In the genomic region with DNA sequence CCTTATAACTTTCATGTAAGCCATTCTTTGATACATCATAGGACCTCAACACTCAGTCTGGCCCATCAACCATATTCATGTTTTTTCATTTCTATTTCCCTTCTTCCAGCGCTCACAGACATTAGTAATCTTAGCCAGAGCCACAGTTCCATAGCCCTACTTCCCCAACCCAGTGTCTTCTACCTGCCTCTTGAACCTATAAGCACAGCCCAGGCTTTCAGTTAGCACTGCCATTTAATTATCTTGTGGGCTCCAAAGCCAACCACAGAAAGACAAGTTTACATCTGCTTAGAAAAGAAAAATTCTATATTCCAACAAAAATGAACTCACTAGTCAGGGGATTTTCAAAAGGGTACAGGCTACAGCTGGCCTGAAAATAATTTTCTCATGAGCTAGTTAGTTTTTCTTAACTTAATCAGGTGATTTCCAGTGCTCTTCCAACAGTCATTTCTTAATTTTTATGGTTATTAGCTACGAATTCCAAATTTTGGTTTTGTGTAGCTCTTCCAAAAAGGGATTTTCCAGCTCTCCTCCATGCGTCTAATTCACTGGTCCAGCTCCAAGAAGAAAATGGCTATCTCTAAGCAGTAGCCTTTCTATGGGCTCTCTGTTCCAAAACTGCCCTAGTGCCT, we compare ENCODE assay signal across 22 cellular contexts. TPM values are rescaled to one million over a fixed set of nuclear protein-coding genes. Genes with fewer than 3 reads are reported as not detected.
A peak's percentile ranks its signal among the peaks of the same experiment; 100 is the strongest.
DNase-seq lines count a peak whose midpoint lies in the region; ATAC-seq, FAIRE-seq and TF ChIP-seq lines count a peak whose summit lies in the region.
"Had no signal": no experiment of that assay in that cellular context is flagged by ENCODE, and none has a peak within 500 bp of the region (broad histone marks: within the 10 kb centered on the region; RNA-seq: fewer than 3 reads in every experiment).

No MANE protein-coding gene starts in this region.

- no peak overlapping the region for H3K23ac ChIP-seq in neuronal stem cell (ENCODE audit: low read depth, low read length, poor library complexity)

- POLR2A ChIA-PET in GM12878 (lab: Charles Lee): interaction anchor here (0.6 to 3.4 kb wide), 5 partner anchors 12 to 161 kb away, joined by 3 to 29 read pairs (median 6); partner anchors contain the start of gene CD200

- peak; percentile 24 for FAIRE-seq in GM12892 (lab: Jason Lieb, UNC)
- FAIRE-seq in GM12878 (lab: Jason Lieb, UNC): no peak
- FAIRE-seq: A204.1, G401.6 had no signal

- CTCF ChIA-PET in GM12878 (lab: Yijun Ruan, JAX): interaction anchor here (1.0 to 2.5 kb wide), 6 partner anchors 13 to 109 kb away, joined by 3 to 11 read pairs (median 4); partner anchors contain the start of gene CD200
- CTCF ChIA-PET in activated CD8-positive, alpha-beta memory T cell treated with anti-CD3 and anti-CD28 coated beads, Interleukin-2, amount 10 ng/mL, durations not matched to agents 7 days and 5 days (lab: Charles Lee): interaction anchor here (0.8 to 0.9 kb wide), 2 partner anchors 13 to 90 kb away, joined by 3 read pairs; no protein-coding TSS in a partner anchor

- H3K18ac ChIP-seq in neuronal stem cell (ENCODE audit: low read length): no peak overlapping the region

- H3K9ac ChIP-seq in GM12878 (ENCODE audit: control insufficient read depth, insufficient read depth, low read length): no peak overlapping the region
- no peak overlapping the region for H3K9ac ChIP-seq in neuronal stem cell (ENCODE audit: low read depth, low read length, poor library complexity)

- H3K9me3 ChIP-seq in GM12878 (replicated peaks; ENCODE audit: control insufficient read depth, insufficient read depth, low read length) (peaks cover 2% of the 10 kb centered on the region; the same call in 1 of the 3 replicates), gastroesophageal sphincter (peaks cover 0 to 8% (median 0%) of the 10 kb centered on the region in 3 donors), neuronal stem cell (replicated peaks in 1 of 2; ENCODE audit: control insufficient read depth in 2 of 2, insufficient read depth in 1 of 2, low read depth in 1 of 2, low read length in 2 of 2) (peaks cover 2 to 37% of the 10 kb centered on the region in 2 donors)
- H3K9me3 ChIP-seq: MG63 had no signal

- H3K79me1 ChIP-seq in neuronal stem cell (ENCODE audit: low read depth, low read length): peaks cover 4% of the 10 kb centered on the region

- no TSS peak for BruUV-seq in GM12878 (replicated peaks; lab: Mats Ljungman, UMichigan)

- TF ChIP-seq RAD21 in GM12878 (IDR thresholded peaks at IDR 0.05; ENCODE audit: insufficient read depth, low read depth, low read length): no peak

- H2AK5ac ChIP-seq in neuronal stem cell (ENCODE audit: low read depth, low read length): no peak overlapping the region

- SMC1A ChIA-PET in GM12878 (lab: Charles Lee; ENCODE audit: uncharacterized antibody, unreplicated experiment): interaction anchor here (0.7 to 3.1 kb wide), 17 partner anchors 9 to 232 kb away, joined by 3 to 24 read pairs (median 3); partner anchors contain the start of genes BTLA and CD200

- peaks cover 4 to 27% of the 10 kb centered on the region in 2 experiments for H3K36me3 ChIP-seq in GM12878 (ENCODE audit: control insufficient read depth in 2 of 2, insufficient read depth in 2 of 2, low read length in 1 of 2)
- H3K36me3 ChIP-seq in gastroesophageal sphincter: peaks cover 0 to 39% of the 10 kb centered on the region in 2 donors
- peaks cover 28 to 84% of the 10 kb centered on the region in 2 donors for H3K36me3 ChIP-seq in neuronal stem cell (replicated peaks in 1 of 2; ENCODE audit: control insufficient read depth in 2 of 2, insufficient read depth in 2 of 2, low read length in 2 of 2)
- H3K36me3 ChIP-seq: MG63 had no signal

- H3K14ac ChIP-seq in neuronal stem cell (ENCODE audit: low read length): no peak overlapping the region

- H3K27ac ChIP-seq in GM12878 (ENCODE audit: control insufficient read depth, insufficient read depth): peak overlapping the region; percentile 65; the same call in 1 of the 2 replicates
- H3K27ac ChIP-seq in gastroesophageal sphincter: no peak overlapping the region
- H3K27ac ChIP-seq in neuronal stem cell (replicated peaks; ENCODE audit: low read length): no peak overlapping the region

- peak overlapping the region; percentile 65 for H3K4me2 ChIP-seq in GM12878 (ENCODE audit: control insufficient read depth, insufficient read depth)
- no peak overlapping the region for H3K4me2 ChIP-seq in neuronal stem cell (ENCODE audit: insufficient read depth, low read length, poor library complexity, severe bottlenecking)

- WGBS in GM12878 (ENCODE audit: insufficient coverage, insufficient replicate concordance, low lambda C conversion rate, missing lambda C conversion rate): 2% methylated on average over 3 of the region's 3 CpGs
- WGBS in gastroesophageal sphincter (ENCODE audit: low coverage in 1 of 2), 2 donors: 46 to 88% methylated on average over 2 to 3 of the region's 3 CpGs
- WGBS in neuronal stem cell (ENCODE audit: extremely low coverage in 2 of 2, insufficient read length in 2 of 2, insufficient replicate concordance in 1 of 2), 2 donors: no CpG with 5 or more reads among the region's 3 CpGs

- H3K4me1 ChIP-seq in GM12878 (ENCODE audit: control insufficient read depth, insufficient read depth, low read length) (peaks cover 18% of the 10 kb centered on the region), gastroesophageal sphincter (peaks cover 0 to 6% (median 0%) of the 10 kb centered on the region in 3 donors), neuronal stem cell (ENCODE audit: control insufficient read depth in 2 of 2, insufficient read depth in 1 of 2, low read depth in 1 of 2, low read length in 2 of 2) (peaks cover 6 to 18% of the 10 kb centered on the region in 2 donors)

- TF ChIP-seq POLR2A in GM12892 (IDR thresholded peaks at IDR 0.05; ENCODE audit: low read depth, low read length): no peak
- TF ChIP-seq POLR2A in GM12878 (IDR thresholded peaks at IDR 0.05; ENCODE audit: low read depth, low read length): no peak
- TF ChIP-seq POLR2A in gastroesophageal sphincter (IDR thresholded peaks at IDR 0.05): no peak

- intact Hi-C loops in GM12878 (cut with micrococcal nuclease; ENCODE audit: unreplicated experiment): no loop called here

- no peak overlapping the region for H2BK120ac ChIP-seq in neuronal stem cell (ENCODE audit: low read depth, low read length)

- H4K20me1 ChIP-seq in GM12878 (ENCODE audit: control insufficient read depth, insufficient read depth): no peaks in the 10 kb centered on the region

- TF ChIP-seq CTCF in GM12878 (IDR thresholded peaks at IDR 0.05 in 2 of 3, conservative IDR thresholded peaks at IDR 0.05 in 1 of 3; ENCODE audit: control insufficient read depth in 2 of 3, extremely low read depth in 1 of 3, insufficient read depth in 1 of 3, low read depth in 3 of 3, low read length in 3 of 3) (no peak), gastroesophageal sphincter (IDR thresholded peaks at IDR 0.05) (no peak)

- H3K9me3 Mint-ChIP-seq in activated T-cell treated with anti-CD3 and anti-CD28 coated beads, Interleukin-2, amount 50 U/mL, for 24 hours: no peaks in the 10 kb centered on the region
- H3K9me3 Mint-ChIP-seq in activated T-cell treated with anti-CD3 and anti-CD28 coated beads, Interleukin-2, amount 50 U/mL, for 4 hours: peaks cover 4% of the 10 kb centered on the region
- no peaks in the 10 kb centered on the region for H3K9me3 Mint-ChIP-seq in activated CD8-positive, alpha-beta memory T cell treated with anti-CD3 and anti-CD28 coated beads, Interleukin-2, amount 10 ng/mL, durations not matched to agents 7 days and 5 days (ENCODE audit: low read depth)
- H3K9me3 Mint-ChIP-seq: HFFc6 had no signal

- H3K4me3 Mint-ChIP-seq in activated T-cell treated with anti-CD3 and anti-CD28 coated beads, Interleukin-2, amount 50 U/mL, for 24 hours: no peak overlapping the region
- no peak overlapping the region for H3K4me3 Mint-ChIP-seq in activated T-cell treated with anti-CD3 and anti-CD28 coated beads, Interleukin-2, amount 50 U/mL, for 4 hours
- no peak overlapping the region for H3K4me3 Mint-ChIP-seq in activated CD8-positive, alpha-beta memory T cell treated with anti-CD3 and anti-CD28 coated beads, Interleukin-2, amount 10 ng/mL, durations not matched to agents 7 days and 5 days
- H3K4me3 Mint-ChIP-seq: HFFc6 had no signal

- H3K4me1 Mint-ChIP-seq in activated T-cell treated with anti-CD3 and anti-CD28 coated beads, Interleukin-2, amount 50 U/mL, for 24 hours (ENCODE audit: low read depth): peaks cover 68% of the 10 kb centered on the region
- H3K4me1 Mint-ChIP-seq in activated T-cell treated with anti-CD3 and anti-CD28 coated beads, Interleukin-2, amount 50 U/mL, for 4 hours (ENCODE audit: low read depth): peaks cover 28% of the 10 kb centered on the region
- no peaks in the 10 kb centered on the region for H3K4me1 Mint-ChIP-seq in activated CD8-positive, alpha-beta memory T cell treated with anti-CD3 and anti-CD28 coated beads, Interleukin-2, amount 10 ng/mL, durations not matched to agents 7 days and 5 days

- no peak overlapping the region for H4K91ac ChIP-seq in neuronal stem cell (ENCODE audit: low read depth, low read length, poor library complexity)

- H2BK12ac ChIP-seq in neuronal stem cell (ENCODE audit: low read length): no peak overlapping the region

- TF ChIP-seq EP300 in GM12878 (IDR thresholded peaks at IDR 0.05; ENCODE audit: borderline replicate concordance in 1 of 2, control insufficient read depth in 1 of 2, low read depth in 2 of 2, low read length in 2 of 2) (peak; percentile 20 to 31; a peak in 1 of 4 replicates), gastroesophageal sphincter (IDR thresholded peaks at IDR 0.05) (no peak)

- RAD21 ChIA-PET in GM12878 (lab: Charles Lee; ENCODE audit: unreplicated experiment): interaction anchor here (0.8 to 1.8 kb wide), 13 partner anchors 8 to 235 kb away, joined by 3 to 14 read pairs (median 4); partner anchors contain the start of genes BTLA and GCSAM

- H3K27me3 ChIP-seq in GM12878 (replicated peaks in 1 of 2; ENCODE audit: control insufficient read depth in 2 of 2, insufficient read depth in 2 of 2, low read length in 1 of 2): no peaks in the 10 kb centered on the region
- H3K27me3 ChIP-seq in gastroesophageal sphincter: no peaks in the 10 kb centered on the region
- H3K27me3 ChIP-seq in neuronal stem cell (ENCODE audit: control insufficient read depth in 3 of 3, insufficient read depth in 3 of 3, low read depth in 1 of 3, low read length in 3 of 3): no peaks in the 10 kb centered on the region

- peaks cover 91% of the 10 kb centered on the region for H3K36me3 Mint-ChIP-seq in activated T-cell treated with anti-CD3 and anti-CD28 coated beads, Interleukin-2, amount 50 U/mL, for 24 hours (ENCODE audit: low read depth)
- peaks cover 62% of the 10 kb centered on the region for H3K36me3 Mint-ChIP-seq in activated T-cell treated with anti-CD3 and anti-CD28 coated beads, Interleukin-2, amount 50 U/mL, for 4 hours (ENCODE audit: insufficient read depth)
- H3K36me3 Mint-ChIP-seq in activated CD8-positive, alpha-beta memory T cell treated with anti-CD3 and anti-CD28 coated beads, Interleukin-2, amount 10 ng/mL, durations not matched to agents 7 days and 5 days: peaks cover 10% of the 10 kb centered on the region

- no peak overlapping the region for H4K8ac ChIP-seq in neuronal stem cell (ENCODE audit: low read depth, low read length)

- no peak overlapping the region for H2BK5ac ChIP-seq in neuronal stem cell (ENCODE audit: low read length)

- no peak overlapping the region for H3K4me3 ChIP-seq in GM12878
- H3K4me3 ChIP-seq in gastroesophageal sphincter: no peak overlapping the region
- no peak overlapping the region for H3K4me3 ChIP-seq in neuronal stem cell (ENCODE audit: low read length in 2 of 2)
- H3K4me3 ChIP-seq: MG63 had no signal

- H2AFZ ChIP-seq in GM12878 (ENCODE audit: control insufficient read depth, low read depth, low read length) (no peak overlapping the region), neuronal stem cell (ENCODE audit: low read length) (no peak overlapping the region)

- no peak for ATAC-seq in activated T-cell treated with anti-CD3 and anti-CD28 coated beads, Interleukin-2, amount 50 U/mL, for 4 hours
- ATAC-seq in HG02870 (IDR thresholded peaks at IDR 0.05; ENCODE audit: unreplicated experiment): peak; percentile 47
- ATAC-seq in GM12878: peak; percentile 84
- ATAC-seq in gastroesophageal sphincter: no peak
- no peak for ATAC-seq in activated CD8-positive, alpha-beta memory T cell treated with anti-CD3 and anti-CD28 coated beads, Interleukin-2, amount 10 ng/mL, durations not matched to agents 7 days and 5 days
- ATAC-seq: Panc1 had no signal

- H3K79me2 ChIP-seq in GM12878 (ENCODE audit: control insufficient read depth, insufficient read depth, low read length): peaks cover 27% of the 10 kb centered on the region

- H2BK15ac ChIP-seq in neuronal stem cell (ENCODE audit: low read length): no peak overlapping the region

- no peak for DNase-seq in activated T-cell treated with anti-CD3 and anti-CD28 coated beads, Interleukin-2, amount 50 U/mL, for 24 hours
- DNase-seq in activated T-cell treated with anti-CD3 and anti-CD28 coated beads, Interleukin-2, amount 50 U/mL, for 4 hours: no peak
- DNase-seq in GM12892 (ENCODE audit: insufficient read length) (no peak), GM12878 (ENCODE audit: low read depth, low spot score) (no peak), neuronal stem cell (ENCODE audit: low spot score) (no peak)
- DNase-seq in activated CD8-positive, alpha-beta memory T cell treated with anti-CD3 and anti-CD28 coated beads, Interleukin-2, amount 10 ng/mL, durations not matched to agents 7 days and 5 days: no peak
- DNase-seq: C1 segment of cervical spinal cord, DND-41, HFFc6, Karpas-422, MG63, NCI-H1092 treated with DMSO at 0.1 percent for 48 hours, NCI-H1694, NCI-H2227 treated with DMSO at 0.1 percent for 48 hours, NCI-H524 had no signal

- no peak overlapping the region for H3K4ac ChIP-seq in neuronal stem cell (ENCODE audit: low read length)

- H3K27ac Mint-ChIP-seq in activated T-cell treated with anti-CD3 and anti-CD28 coated beads, Interleukin-2, amount 50 U/mL, for 24 hours: peak overlapping the region; percentile 67
- H3K27ac Mint-ChIP-seq in activated CD8-positive, alpha-beta memory T cell treated with anti-CD3 and anti-CD28 coated beads, Interleukin-2, amount 10 ng/mL, durations not matched to agents 7 days and 5 days: no peak overlapping the region
- H3K27ac Mint-ChIP-seq: HFFc6 had no signal

- no peaks in the 10 kb centered on the region for H3K27me3 Mint-ChIP-seq in activated T-cell treated with anti-CD3 and anti-CD28 coated beads, Interleukin-2, amount 50 U/mL, for 24 hours
- no peaks in the 10 kb centered on the region for H3K27me3 Mint-ChIP-seq in activated T-cell treated with anti-CD3 and anti-CD28 coated beads, Interleukin-2, amount 50 U/mL, for 4 hours (ENCODE audit: low read depth)
- no peaks in the 10 kb centered on the region for H3K27me3 Mint-ChIP-seq in activated CD8-positive, alpha-beta memory T cell treated with anti-CD3 and anti-CD28 coated beads, Interleukin-2, amount 10 ng/mL, durations not matched to agents 7 days and 5 days

- in situ Hi-C loops in GM12878 (cut with MboI): no loop called here

RNA-seq across cellular contexts. Expression of gene CD200, which starts 13.7 kb away (rescaled TPM):
- total RNA-seq in activated T-cell treated with anti-CD3 and anti-CD28 coated beads, Interleukin-2, amount 50 U/mL, for 4 hours: 100 to 1,000 TPM; 100 to 125 (median 109) TPM
- polyA plus RNA-seq in GM12892 (2012; ENCODE audit: missing spikeins): 27.2 TPM
- 63.1 and 64.4 TPM in 2 replicates for total RNA-seq in GM12878 (2013; cell fraction: nucleolus; rRNA removed)
- total RNA-seq in GM12878 (2014; rRNA removed) (21.2 and 24.3 TPM in 2 replicates), GM12878 (2014; rRNA removed; fragmentation: Illumina TruSeq; extraction: Trizol) (28.0 and 29.5 TPM in 2 replicates), GM12878 (2021) (27.8 and 29.2 TPM in 2 replicates), gastroesophageal sphincter (10 to 100 TPM in 1 of 4 donors, 1 to 10 TPM in 3; 2.5 to 15.6 (median 4.8) TPM)
- polyA plus RNA-seq in GM12878 (2011; ENCODE audit: low read depth): 9.9 TPM
- polyA plus RNA-seq in GM12878 (2011; rRNA removed) (84.3 and 97.3 TPM in 2 replicates), GM12878 (2014; fragmentation: Illumina TruSeq; extraction: Trizol) (51.2 and 65.2 TPM in 2 replicates), GM12878 (2014; fragmentation: Nextera tagmentation; extraction: Ambion mirVana) (10 to 100 TPM; 39.8 to 44.0 TPM), GM12878 (2014; rRNA removed) (25.1 and 31.8 TPM in 2 replicates), GM12878 (2016; fragmentation: Nextera tagmentation; extraction: Ambion mirVana) (10 to 100 TPM; 31.0 to 34.5 TPM)
- 56.1 and 67.4 TPM in 2 replicates for polyA plus RNA-seq in GM12878 (2011; cell fraction: cytosol; rRNA removed)
- 48.3 and 66.3 TPM in 2 replicates for polyA plus RNA-seq in GM12878 (2011; cell fraction: nucleus; rRNA removed)
- polyA plus RNA-seq in GM12878 (2012): 13.9 and 25.9 TPM in 2 replicates
- polyA minus RNA-seq in GM12878 (2011; rRNA and poly(A)+ RNA removed): 60.8 and 70.1 TPM in 2 replicates
- 17.0 and 17.4 TPM in 2 replicates for polyA minus RNA-seq in GM12878 (2011; cell fraction: cytosol; rRNA and poly(A)+ RNA removed)
- polyA minus RNA-seq in GM12878 (2011; cell fraction: nucleus; rRNA and poly(A)+ RNA removed): 26.0 and 37.7 TPM in 2 replicates
- total RNA-seq in activated CD8-positive, alpha-beta memory T cell treated with anti-CD3 and anti-CD28 coated beads, Interleukin-2, amount 10 ng/mL, durations not matched to agents 7 days and 5 days: 1 to 10 TPM in 1 of 2 experiments, under 1 TPM in 1; 0.67 to 3.6 TPM
- polyA plus RNA-seq in neuronal stem cell (2013, experiment 1 of 2): 82.5 TPM
- 81.2 TPM for polyA plus RNA-seq in neuronal stem cell (2013, experiment 2 of 2)
- total RNA-seq: H4, HFFc6 had no signal

RNA-seq across cellular contexts. Expression of gene SLC9C1, which starts 52.6 kb away (rescaled TPM):
- total RNA-seq in activated T-cell treated with anti-CD3 and anti-CD28 coated beads, Interleukin-2, amount 50 U/mL, for 4 hours: not detected
- not detected for polyA plus RNA-seq in GM12892 (2012; ENCODE audit: missing spikeins)
- 3.6 and 5.6 TPM in 2 replicates for total RNA-seq in GM12878 (2013; cell fraction: nucleolus; rRNA removed)
- total RNA-seq in GM12878 (2014; rRNA removed) (not detected in 2 replicates), GM12878 (2014; rRNA removed; fragmentation: Illumina TruSeq; extraction: Trizol) (not detected in 2 replicates), GM12878 (2021) (not detected in 2 replicates), gastroesophageal sphincter (under 1 TPM in 1 of 4 donors, not detected in 3; 0.15 TPM)
- polyA plus RNA-seq in GM12878 (2011; ENCODE audit: low read depth): not detected
- polyA plus RNA-seq in GM12878 (2011; rRNA removed) (0.23 TPM in 1 of 2 replicates, not detected in the other), GM12878 (2014; fragmentation: Illumina TruSeq; extraction: Trizol) (not detected in 2 replicates), GM12878 (2014; fragmentation: Nextera tagmentation; extraction: Ambion mirVana) (not detected), GM12878 (2014; rRNA removed) (not detected in 2 replicates), GM12878 (2016; fragmentation: Nextera tagmentation; extraction: Ambion mirVana) (not detected)
- polyA plus RNA-seq in GM12878 (2011; cell fraction: cytosol; rRNA removed): not detected in 2 replicates
- not detected in 2 replicates for polyA plus RNA-seq in GM12878 (2011; cell fraction: nucleus; rRNA removed)
- 0.07 TPM in 1 of 2 replicates, not detected in the other for polyA plus RNA-seq in GM12878 (2012)
- not detected in 2 replicates for polyA minus RNA-seq in GM12878 (2011; rRNA and poly(A)+ RNA removed)
- polyA minus RNA-seq in GM12878 (2011; cell fraction: cytosol; rRNA and poly(A)+ RNA removed): not detected in 2 replicates
- polyA minus RNA-seq in GM12878 (2011; cell fraction: nucleus; rRNA and poly(A)+ RNA removed): not detected in 2 replicates
- total RNA-seq in activated CD8-positive, alpha-beta memory T cell treated with anti-CD3 and anti-CD28 coated beads, Interleukin-2, amount 10 ng/mL, durations not matched to agents 7 days and 5 days: under 1 TPM in 1 of 2 experiments, not detected in 1; 0.28 TPM
- polyA plus RNA-seq in neuronal stem cell (2013, experiment 1 of 2): 0.03 TPM
- polyA plus RNA-seq in neuronal stem cell (2013, experiment 2 of 2): 0.24 TPM
- total RNA-seq: H4, HFFc6, HT-29 had no signal

Comparison
In these comparisons a context has a peak if more than half of its experiments do, and no peak if none do; other contexts are left out.
1. ATAC-seq: peak in HG02870 (single experiment) and GM12878 (single experiment); none in activated T-cell treated with anti-CD3 and anti-CD28 coated beads, Interleukin-2, amount 50 U/mL, for 4 hours (0 of 2), gastroesophageal sphincter (single experiment) and activated CD8-positive, alpha-beta memory T cell treated with anti-CD3 and anti-CD28 coated beads, Interleukin-2, amount 10 ng/mL, durations not matched to agents 7 days and 5 days (single experiment).